ENCODE assay signal across 11 cellular contexts in the genomic region with DNA sequence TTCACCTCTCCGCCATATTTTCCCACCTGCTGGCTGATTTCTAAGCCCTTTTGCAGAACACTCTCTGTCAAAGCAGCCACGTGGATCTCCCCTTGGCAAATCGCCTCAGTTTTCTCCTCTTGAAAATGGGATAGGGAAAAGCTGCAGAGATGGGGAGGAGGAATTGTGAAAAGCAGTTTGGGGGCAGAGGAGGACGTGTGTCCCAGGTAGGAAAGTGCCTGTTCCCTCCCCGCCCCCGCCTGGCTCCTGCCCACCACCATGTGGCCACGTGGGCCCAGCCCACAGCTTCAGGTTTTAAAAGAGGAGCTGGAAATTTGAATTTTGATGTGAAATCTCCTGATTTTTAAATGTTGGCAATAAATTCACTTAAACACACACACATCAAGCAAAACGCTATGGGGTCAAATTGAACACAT. TPM values are rescaled to one million over a fixed set of nuclear protein-coding genes. Genes with fewer than 3 reads are reported as not detected.
DNase-seq lines count a peak whose midpoint lies in the region; ATAC-seq and TF ChIP-seq lines count a peak whose summit lies in the region.
"Had no signal": no experiment of that assay in that cellular context is flagged by ENCODE, and none has a peak within 500 bp of the region (broad histone marks: within the 10 kb centered on the region; RNA-seq: fewer than 3 reads in every experiment).

No MANE protein-coding gene starts in this region.

- H3K4me3 Mint-ChIP-seq in Calu3 (ENCODE audit: low read depth, unreplicated experiment), result no peak overlapping the region
- H3K4me3 Mint-ChIP-seq: T-cell had no signal

- intact Hi-C loops in Calu3 (cut with micrococcal nuclease; ENCODE audit: unreplicated experiment), result loop anchor here (1.0 to 5.0 kb wide), 4 partner anchors 195 to 389 kb away; no protein-coding TSS in a partner anchor
- intact Hi-C loops in Panc1 (cut with micrococcal nuclease; ENCODE audit: unreplicated experiment), result loop anchor here (5.0 kb wide), 2 partner anchors 195 to 395 kb away; no protein-coding TSS in a partner anchor
- intact Hi-C loops in esophagus muscularis mucosa (cut with DNase I), result loop anchor here (2.0 to 10.0 kb wide), 3 partner anchors 276 to 558 kb away; no protein-coding TSS in a partner anchor
- intact Hi-C loops in gastrocnemius medialis (cut with DNase I; ENCODE audit: low total_unique reads), result loop anchor here (1.0 to 5.0 kb wide), 4 partner anchors 273 to 560 kb away; no protein-coding TSS in a partner anchor

- H3K4me2 ChIP-seq in Karpas-422 (ENCODE audit: low read depth, low read length, poor library complexity, severe bottlenecking), result no peak overlapping the region

- in situ Hi-C loops in Panc1 (cut with HindIII; ENCODE audit: low pct_unique_long_range_greater_than_20kb, low sequenced_read_pairs), result no loop called here
- in situ Hi-C loops in gastrocnemius medialis (cut with MboI; ENCODE audit: low sequenced_read_pairs in 4 of 4), result loop anchor here (5.0 to 25.0 kb wide), 4 partner anchors 275 to 575 kb away; no protein-coding TSS in a partner anchor

- H3K9me3 ChIP-seq in Panc1 (ENCODE audit: control insufficient read depth, insufficient read depth, low read depth, low read length) (no peaks in the 10 kb centered on the region), esophagus muscularis mucosa (no peaks in the 10 kb centered on the region), gastrocnemius medialis (no peaks in the 10 kb centered on the region), Karpas-422 (ENCODE audit: low read length) (no peaks in the 10 kb centered on the region)
- H3K9me3 ChIP-seq: left lung, thoracic aorta had no signal

- CTCF ChIA-PET in Calu3 (lab: Charles Lee) (interaction anchor here (0.6 to 1.9 kb wide), 7 partner anchors 67 to 714 kb away, joined by 3 to 13 read pairs (median 5); no protein-coding TSS in a partner anchor), Panc1 (lab: Charles Lee) (interaction anchor here (0.6 to 2.2 kb wide), 2 partner anchors 160 to 276 kb away, joined by 4 to 9 read pairs; no protein-coding TSS in a partner anchor)

- no peak for TF ChIP-seq POLR2A in esophagus muscularis mucosa (IDR thresholded peaks at IDR 0.05; ENCODE audit: low read depth)
- TF ChIP-seq POLR2A in gastrocnemius medialis (IDR thresholded peaks at IDR 0.05), result no peak

- H3K4me1 Mint-ChIP-seq in Calu3 (ENCODE audit: low read depth, unreplicated experiment), result peaks cover 26% of the 10 kb centered on the region

- no peak for ATAC-seq in Panc1
- ATAC-seq in gastrocnemius medialis, result no peak

- H3K4me3 ChIP-seq in Panc1 (ENCODE audit: low read depth in 2 of 2, low read length in 2 of 2) (no peak overlapping the region), esophagus muscularis mucosa (no peak overlapping the region), gastrocnemius medialis (no peak overlapping the region), Karpas-422 (ENCODE audit: low read length) (no peak overlapping the region)
- H3K4me3 ChIP-seq: left lung, thoracic aorta had no signal

- WGBS in esophagus muscularis mucosa, result 62% methylated on average over 8 of the region's 8 CpGs

- H3K4me1 ChIP-seq in Panc1 (ENCODE audit: control insufficient read depth, insufficient read depth, low read length), result peaks cover 20% of the 10 kb centered on the region
- peaks cover 15 to 29% (median 25%) of the 10 kb centered on the region in 4 donors for H3K4me1 ChIP-seq in esophagus muscularis mucosa
- H3K4me1 ChIP-seq in gastrocnemius medialis, result peaks cover 5 to 15% of the 10 kb centered on the region in 2 donors
- 0 out of 2 replicates have a peak, but pooled peaks cover 3% of the 10 kb centered on the region for H3K4me1 ChIP-seq in Karpas-422 (ENCODE audit: low read length)

- no peaks in the 10 kb centered on the region for H4K20me1 ChIP-seq in Karpas-422 (ENCODE audit: insufficient read depth, low read depth, low read length)

- no peaks in the 10 kb centered on the region for H3K27me3 Mint-ChIP-seq in Calu3 (ENCODE audit: unreplicated experiment)

- no peaks in the 10 kb centered on the region for H3K9me2 ChIP-seq in Karpas-422 (replicated peaks; ENCODE audit: insufficient read depth, low read length)

- TF ChIP-seq EP300 in esophagus muscularis mucosa (IDR thresholded peaks at IDR 0.05), result no peak

- peaks cover 35% of the 10 kb centered on the region for H3K36me3 Mint-ChIP-seq in Calu3 (ENCODE audit: insufficient read depth, unreplicated experiment)
- H3K36me3 Mint-ChIP-seq: T-cell had no signal

- H3K9ac ChIP-seq in Karpas-422 (ENCODE audit: low read length), result no peak overlapping the region

- H3K79me2 ChIP-seq in Karpas-422 (ENCODE audit: low read length), result no peaks in the 10 kb centered on the region

- TF ChIP-seq CTCF in Calu3 (IDR thresholded peaks at IDR 0.05; ENCODE audit: unreplicated experiment) (no peak), Panc1 (IDR thresholded peaks at IDR 0.05) (no peak), esophagus muscularis mucosa (IDR thresholded peaks at IDR 0.05) (no peak), gastrocnemius medialis (IDR thresholded peaks at IDR 0.05 in 4 of 5, conservative IDR thresholded peaks at IDR 0.05 in 1 of 5) (no peak)

- DNase-seq in Calu3, result no peak
- no peak for DNase-seq in Panc1 (ENCODE audit: low read depth, low spot score)
- DNase-seq in esophagus muscularis mucosa (ENCODE audit: extremely low spot score), result no peak
- peak in 1 of 2 donors; percentile 48 for DNase-seq in gastrocnemius medialis
- no peak for DNase-seq in AG20443 (ENCODE audit: low spot score)
- no peak for DNase-seq in Karpas-422
- DNase-seq in stimulated activated CD8-positive, alpha-beta memory T cell treated with anti-CD3 and anti-CD28 coated beads, Interleukin-4, amount 100 ng/mL, for 48 hours, result no peak
- DNase-seq in NOMO-1 treated with DMSO at 0.1 percent for 48 hours (lab: John Stamatoyannopoulos, UW; ENCODE audit: unreplicated experiment), result no peak

- H3K27ac Mint-ChIP-seq in Calu3 (ENCODE audit: unreplicated experiment), result peak overlapping the region; percentile 51

- BruUV-seq in Calu3 (replicated peaks; lab: Mats Ljungman, UMichigan) (no TSS peak), Panc1 (replicated peaks; lab: Mats Ljungman, UMichigan) (no TSS peak)

- no peaks in the 10 kb centered on the region for H3K27me3 ChIP-seq in Panc1 (ENCODE audit: control insufficient read depth, insufficient read depth, low read length)
- H3K27me3 ChIP-seq in esophagus muscularis mucosa, result no peaks in the 10 kb centered on the region
- no peaks in the 10 kb centered on the region for H3K27me3 ChIP-seq in gastrocnemius medialis
- H3K27me3 ChIP-seq in Karpas-422 (ENCODE audit: low read length), result no peaks in the 10 kb centered on the region
- H3K27me3 ChIP-seq: left lung had no signal

- H3K27ac ChIP-seq in Panc1 (ENCODE audit: low read length), result peak overlapping the region; percentile 29; the same call in 1 of the 2 replicates
- H3K27ac ChIP-seq in esophagus muscularis mucosa (replicated peaks in 1 of 4), result peak overlapping the region; percentile 67 to 100 (median 98)
- peak overlapping the region; percentile 91 to 100 (median 97) for H3K27ac ChIP-seq in gastrocnemius medialis
- H3K27ac ChIP-seq in Karpas-422 (ENCODE audit: low read length), result no peak overlapping the region
- H3K27ac ChIP-seq: thoracic aorta had no signal

- no peak overlapping the region for H2AFZ ChIP-seq in Karpas-422 (ENCODE audit: low read length)

- H3K9me3 Mint-ChIP-seq in Calu3 (ENCODE audit: low read depth, unreplicated experiment), result no peaks in the 10 kb centered on the region
- H3K9me3 Mint-ChIP-seq: T-cell had no signal

- POLR2A ChIA-PET in Panc1 (lab: Charles Lee), result interaction anchor here (0.7 kb wide), 1 partner anchor 424 kb away, joined by 3 read pairs; no protein-coding TSS in a partner anchor

- H3K36me3 ChIP-seq in Panc1 (ENCODE audit: control insufficient read depth, insufficient read depth, low read length), result no peaks in the 10 kb centered on the region
- H3K36me3 ChIP-seq in esophagus muscularis mucosa, result no peaks in the 10 kb centered on the region
- H3K36me3 ChIP-seq in gastrocnemius medialis, result no peaks in the 10 kb centered on the region
- no peaks in the 10 kb centered on the region for H3K36me3 ChIP-seq in Karpas-422 (ENCODE audit: insufficient read depth, low read length)
- H3K36me3 ChIP-seq: left lung, thoracic aorta had no signal

RNA-seq across cellular contexts. Expression of gene CEBPB, which starts 3.6 kb away (rescaled TPM):
- total RNA-seq in Calu3 (2022) (137 and 147 TPM in 2 replicates), Panc1 (2021; ENCODE audit: unreplicated experiment) (52.1 TPM), esophagus muscularis mucosa (100 to 1,000 TPM; 105 to 195 (median 144) TPM), gastrocnemius medialis (100 to 1,000 TPM; 219 to 434 (median 321) TPM)
- polyA plus RNA-seq in Panc1 (2012; ENCODE audit: insufficient read length), result 80.9 TPM
- 24.4 and 49.1 TPM in 2 replicates for total RNA-seq in Karpas-422 (2014; rRNA removed; shearing (Covaris generic); ENCODE audit: low replicate concordance)

RNA-seq across cellular contexts. Expression of gene PEDS1, which starts 33.5 kb away (rescaled TPM):
- total RNA-seq in Calu3 (2022), result 36.0 and 37.5 TPM in 2 replicates
- total RNA-seq in Panc1 (2021; ENCODE audit: unreplicated experiment), result 88.9 TPM
- 209 TPM for polyA plus RNA-seq in Panc1 (2012; ENCODE audit: insufficient read length)
- total RNA-seq in esophagus muscularis mucosa, result 10 to 100 TPM; 22.2 to 50.3 (median 30.7) TPM
- 10 to 100 TPM; 33.2 to 77.9 (median 38.2) TPM for total RNA-seq in gastrocnemius medialis
- 14.5 and 29.7 TPM in 2 replicates for total RNA-seq in Karpas-422 (2014; rRNA removed; shearing (Covaris generic); ENCODE audit: low replicate concordance)
